36 cellular contexts compared by ENCODE assay signal in the genomic region with DNA sequence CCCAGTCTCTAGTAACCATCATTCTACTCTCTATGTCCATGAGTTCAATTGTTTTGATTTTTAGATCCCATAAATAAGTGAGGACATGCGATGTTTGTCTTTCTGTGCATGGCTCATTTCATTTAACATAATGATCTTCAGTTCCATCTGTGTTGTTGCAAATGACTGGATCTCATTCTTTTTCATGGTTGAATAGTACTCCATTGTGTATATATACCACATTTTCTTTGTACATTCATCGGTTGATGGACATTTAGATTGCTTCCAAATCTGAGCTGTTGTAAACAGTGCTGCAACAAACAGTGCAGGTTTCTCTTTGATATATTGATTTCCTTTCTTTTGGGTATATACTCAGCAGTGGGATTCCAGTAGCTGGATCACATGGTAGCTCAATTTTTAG. TPM values are rescaled to one million over a fixed set of nuclear protein-coding genes. Genes with fewer than 3 reads are reported as not detected.
"Had no signal": no experiment of that assay in that cellular context is flagged by ENCODE, and none has a peak within 500 bp of the region (broad histone marks: within the 10 kb centered on the region; RNA-seq: fewer than 3 reads in every experiment).

No MANE protein-coding gene starts in this region.

- H3K4me1 ChIP-seq: ascending aorta had no signal

- ATAC-seq: activated CD4-positive, alpha-beta T cell treated with anti-CD3 and anti-CD28 coated beads for 36 hours; activated CD4-positive, CD25-positive, alpha-beta regulatory T cell treated with anti-CD3 and anti-CD28 coated beads, Interleukin-2, amount 50 U/mL, for 24 hours; activated CD8-positive, alpha-beta memory T cell treated with anti-CD3 and anti-CD28 coated beads, Interleukin-2, amount 10 ng/mL, durations not matched to agents 7 days and 5 days; activated CD8-positive, alpha-beta T cell treated with anti-CD3 and anti-CD28 coated beads, Interleukin-2, amount 10 ng/mL, durations not matched to agents 7 days and 5 days; activated naive CD8-positive, alpha-beta T cell treated with anti-CD3 and anti-CD28 coated beads, Interleukin-2, amount 50 U/mL, for 24 hours had no signal

- H3K36me3 Mint-ChIP-seq: brain had no signal

- H3K27ac ChIP-seq: ascending aorta, cardiac muscle cell, VCaP had no signal

- H3K4me3 ChIP-seq: ascending aorta, cardiac muscle cell had no signal

- H3K27me3 Mint-ChIP-seq: activated CD4-positive, alpha-beta T cell treated with anti-CD3 and anti-CD28 coated beads for 36 hours; brain had no signal

- H3K4me1 Mint-ChIP-seq: activated CD4-positive, alpha-beta memory T cell treated with anti-CD3 and anti-CD28 coated beads, Interleukin-2, amount 10 ng/mL, durations not matched to agents 7 days and 5 days; activated CD4-positive, alpha-beta T cell treated with anti-CD3 and anti-CD28 coated beads for 36 hours; activated CD4-positive, alpha-beta T cell treated with anti-CD3 and anti-CD28 coated beads, Interleukin-2, amount 10 ng/mL, durations not matched to agents 7 days and 5 days; activated CD8-positive, alpha-beta memory T cell treated with anti-CD3 and anti-CD28 coated beads, Interleukin-2, amount 10 ng/mL, durations not matched to agents 7 days and 5 days; activated naive CD4-positive, alpha-beta T cell treated with anti-CD3 and anti-CD28 coated beads, Interleukin-2, amount 10 ng/mL, durations not matched to agents 7 days and 5 days; activated naive CD4-positive, alpha-beta T cell treated with anti-CD3 and anti-CD28 coated beads, Interleukin-2, amount 50 U/mL, for 24 hours; activated naive CD8-positive, alpha-beta T cell treated with anti-CD3 and anti-CD28 coated beads, Interleukin-2, amount 10 ng/mL, durations not matched to agents 7 days and 5 days; activated naive CD8-positive, alpha-beta T cell treated with anti-CD3 and anti-CD28 coated beads, Interleukin-2, amount 50 U/mL, for 24 hours; brain had no signal

- H3K27ac Mint-ChIP-seq: activated CD4-positive, alpha-beta memory T cell treated with anti-CD3 and anti-CD28 coated beads, Interleukin-2, amount 10 ng/mL, durations not matched to agents 7 days and 5 days; activated CD4-positive, alpha-beta T cell treated with anti-CD3 and anti-CD28 coated beads for 36 hours; activated CD4-positive, alpha-beta T cell treated with anti-CD3 and anti-CD28 coated beads, Interleukin-2, amount 10 ng/mL, durations not matched to agents 7 days and 5 days; activated CD8-positive, alpha-beta memory T cell treated with anti-CD3 and anti-CD28 coated beads, Interleukin-2, amount 10 ng/mL, durations not matched to agents 7 days and 5 days; activated CD8-positive, alpha-beta T cell treated with anti-CD3 and anti-CD28 coated beads, Interleukin-2, amount 10 ng/mL, durations not matched to agents 7 days and 5 days; activated naive CD4-positive, alpha-beta T cell treated with anti-CD3 and anti-CD28 coated beads, Interleukin-2, amount 10 ng/mL, durations not matched to agents 7 days and 5 days; activated naive CD4-positive, alpha-beta T cell treated with anti-CD3 and anti-CD28 coated beads, Interleukin-2, amount 50 U/mL, for 24 hours; activated naive CD8-positive, alpha-beta T cell; activated naive CD8-positive, alpha-beta T cell treated with anti-CD3 and anti-CD28 coated beads, Interleukin-2, amount 10 ng/mL, durations not matched to agents 7 days and 5 days; activated naive CD8-positive, alpha-beta T cell treated with anti-CD3 and anti-CD28 coated beads, Interleukin-2, amount 50 U/mL, for 24 hours; activated T-cell treated with anti-CD3 and anti-CD28 coated beads, Interleukin-2, amount 50 U/mL, for 24 hours; activated T-helper 2 cell treated with anti-CD3 and anti-CD28 coated beads, Interferon-gamma antibody, Interleukin-2, Interleukin-4, amounts not matched to agents 10 μg/mL and 5 μg/mL and 100 μg/mL, durations not matched to agents 14 hours and 24 hours and 36 hours; brain; T-helper 1 cell treated with Interleukin-12 subunit alpha and Interleukin-12 subunit beta and Interleukin-4 antibody, amounts not matched to agents 30 μg/mL and 1 μg/mL, for 36 hours; T-helper 2 cell treated with Interferon-gamma antibody and Interleukin-4, amounts not matched to agents 5 μg/mL and 100 μg/mL, for 36 hours had no signal

- DNase-seq: activated CD4-positive, alpha-beta memory T cell treated with anti-CD3 and anti-CD28 coated beads, Interleukin-2, amount 10 ng/mL, durations not matched to agents 7 days and 5 days; activated CD4-positive, alpha-beta T cell treated with anti-CD3 and anti-CD28 coated beads for 1 hour; activated CD4-positive, alpha-beta T cell treated with anti-CD3 and anti-CD28 coated beads for 36 hours; activated CD4-positive, alpha-beta T cell treated with anti-CD3 and anti-CD28 coated beads for 48 hours; activated CD4-positive, alpha-beta T cell treated with anti-CD3 and anti-CD28 coated beads, Interleukin-2, amount 10 ng/mL, durations not matched to agents 7 days and 5 days; activated CD4-positive, alpha-beta T cell treated with anti-CD3 and anti-CD28 coated beads, Interleukin-2, amount 50 U/mL, for 48 hours; activated CD4-positive, CD25-positive, alpha-beta regulatory T cell; activated CD8-positive, alpha-beta memory T cell treated with anti-CD3 and anti-CD28 coated beads for 24 hours; activated CD8-positive, alpha-beta memory T cell treated with anti-CD3 and anti-CD28 coated beads, Interleukin-2, amount 10 ng/mL, durations not matched to agents 7 days and 5 days; activated CD8-positive, alpha-beta memory T cell treated with anti-CD3 and anti-CD28 coated beads, Interleukin-2, amount 50 U/mL, for 48 hours; activated CD8-positive, alpha-beta T cell treated with anti-CD3 and anti-CD28 coated beads, Interleukin-2, amount 10 ng/mL, durations not matched to agents 7 days and 5 days; activated effector memory CD4-positive, alpha-beta T cell treated with Interleukin-2 at 50 U/mL for 16 hours; activated gamma-delta T cell; activated naive CD4-positive, alpha-beta T cell treated with anti-CD3 and anti-CD28 coated beads, Interleukin-2, amount 10 ng/mL, durations not matched to agents 7 days and 5 days; activated naive CD4-positive, alpha-beta T cell treated with Interleukin-2 at 50 U/mL for 16 hours; activated naive CD8-positive, alpha-beta T cell treated with anti-CD3 and anti-CD28 coated beads, Interleukin-2, amount 10 ng/mL, durations not matched to agents 7 days and 5 days; activated naive CD8-positive, alpha-beta T cell treated with anti-CD3 and anti-CD28 coated beads, Interleukin-2, amount 50 U/mL, for 24 hours; activated T-cell treated with anti-CD3 and anti-CD28 coated beads, Interleukin-2, amount 50 U/mL, for 24 hours; activated T-cell treated with anti-CD3 and anti-CD28 coated beads, Interleukin-2, amount 50 U/mL, for 48 hours; amygdala; anterior cingulate cortex; central memory CD4-positive, alpha-beta T cell; T-helper 1 cell; T-helper 2 cell; T-helper 9 cell had no signal

- H3K4me3 Mint-ChIP-seq: activated CD4-positive, alpha-beta memory T cell treated with anti-CD3 and anti-CD28 coated beads, Interleukin-2, amount 10 ng/mL, durations not matched to agents 7 days and 5 days; activated CD4-positive, alpha-beta T cell treated with anti-CD3 and anti-CD28 coated beads for 36 hours; activated CD4-positive, alpha-beta T cell treated with anti-CD3 and anti-CD28 coated beads, Interleukin-2, amount 10 ng/mL, durations not matched to agents 7 days and 5 days; activated CD8-positive, alpha-beta memory T cell treated with anti-CD3 and anti-CD28 coated beads, Interleukin-2, amount 10 ng/mL, durations not matched to agents 7 days and 5 days; activated CD8-positive, alpha-beta T cell treated with anti-CD3 and anti-CD28 coated beads, Interleukin-2, amount 10 ng/mL, durations not matched to agents 7 days and 5 days; activated naive CD4-positive, alpha-beta T cell treated with anti-CD3 and anti-CD28 coated beads, Interleukin-2, amount 10 ng/mL, durations not matched to agents 7 days and 5 days; activated naive CD4-positive, alpha-beta T cell treated with anti-CD3 and anti-CD28 coated beads, Interleukin-2, amount 50 U/mL, for 24 hours; activated naive CD8-positive, alpha-beta T cell; activated naive CD8-positive, alpha-beta T cell treated with anti-CD3 and anti-CD28 coated beads, Interleukin-2, amount 10 ng/mL, durations not matched to agents 7 days and 5 days; activated naive CD8-positive, alpha-beta T cell treated with anti-CD3 and anti-CD28 coated beads, Interleukin-2, amount 50 U/mL, for 24 hours; activated T-cell treated with anti-CD3 and anti-CD28 coated beads, Interleukin-2, amount 50 U/mL, for 24 hours; brain; T-helper 1 cell treated with Interleukin-12 subunit alpha and Interleukin-12 subunit beta and Interleukin-4 antibody, amounts not matched to agents 30 μg/mL and 1 μg/mL, for 36 hours; T-helper 2 cell treated with Interferon-gamma antibody and Interleukin-4, amounts not matched to agents 5 μg/mL and 100 μg/mL, for 36 hours had no signal

- H3K27me3 ChIP-seq: ascending aorta, cardiac muscle cell had no signal

- H3K36me3 ChIP-seq: ascending aorta, cardiac muscle cell had no signal

RNA-seq across cellular contexts. Expression of a gene that starts 46.4 kb away (rescaled TPM):
- total RNA-seq: ascending aorta, bronchial epithelial cell had no signal

RNA-seq across cellular contexts. Expression of a gene that starts 56.6 kb away (rescaled TPM):
- total RNA-seq: bronchial epithelial cell had no signal
